ENCODE assay signal across 9 cellular contexts in genomic region chr7:47361746-47362215, GRCh38.
DNase-seq lines count a peak whose midpoint lies in the region; ATAC-seq and TF ChIP-seq lines count a peak whose summit lies in the region.
"Had no signal": no experiment of that assay in that cellular context is flagged by ENCODE, and none has a peak within 500 bp of the region (broad histone marks: within the 10 kb centered on the region; RNA-seq: fewer than 3 reads in every experiment).

No MANE protein-coding gene starts in this region.

- no peaks in the 10 kb centered on the region for H3K27me3 ChIP-seq in neuronal stem cell (ENCODE audit: control insufficient read depth in 3 of 3, insufficient read depth in 3 of 3, low read depth in 1 of 3, low read length in 3 of 3)
- H3K27me3 ChIP-seq: suprapubic skin had no signal

- no peak overlapping the region for H3K14ac ChIP-seq in neuronal stem cell (ENCODE audit: low read length)

- H2AK5ac ChIP-seq in neuronal stem cell (ENCODE audit: low read depth, low read length): no peak overlapping the region

- H3K4me2 ChIP-seq in neuronal stem cell (ENCODE audit: insufficient read depth, low read length, poor library complexity, severe bottlenecking): no peak overlapping the region

- no CpG with 5 or more reads among the region's 4 CpGs for WGBS in neuronal stem cell (ENCODE audit: extremely low coverage in 2 of 2, insufficient read length in 2 of 2, insufficient replicate concordance in 1 of 2), 2 donors

- peaks cover 4 to 10% of the 10 kb centered on the region in 2 donors for H3K4me1 ChIP-seq in neuronal stem cell (ENCODE audit: control insufficient read depth in 2 of 2, insufficient read depth in 1 of 2, low read depth in 1 of 2, low read length in 2 of 2)
- H3K4me1 ChIP-seq: suprapubic skin had no signal

- peaks cover 0 to 5% of the 10 kb centered on the region in 2 donors for H3K9me3 ChIP-seq in neuronal stem cell (replicated peaks in 1 of 2; ENCODE audit: control insufficient read depth in 2 of 2, insufficient read depth in 1 of 2, low read depth in 1 of 2, low read length in 2 of 2)
- H3K9me3 ChIP-seq: suprapubic skin had no signal

- H3K18ac ChIP-seq in neuronal stem cell (ENCODE audit: low read length): no peak overlapping the region

- no peak overlapping the region for H2AFZ ChIP-seq in neuronal stem cell (ENCODE audit: low read length)

- H3K79me1 ChIP-seq in neuronal stem cell (ENCODE audit: low read depth, low read length): peaks cover 10% of the 10 kb centered on the region

- no peak overlapping the region for H3K23ac ChIP-seq in neuronal stem cell (ENCODE audit: low read depth, low read length, poor library complexity)

- H2BK12ac ChIP-seq in neuronal stem cell (ENCODE audit: low read length): no peak overlapping the region

- no peak overlapping the region for H3K27ac ChIP-seq in neuronal stem cell (replicated peaks; ENCODE audit: low read length)

- H4K91ac ChIP-seq in neuronal stem cell (ENCODE audit: low read depth, low read length, poor library complexity): no peak overlapping the region

- DNase-seq in GM12865 (ENCODE audit: low read depth) (peak; percentile 20), NCI-H2107 treated with DMSO at 0.1 percent for 48 hours (lab: John Stamatoyannopoulos, UW; ENCODE audit: unreplicated experiment) (peak; percentile 57), choroid plexus epithelial cell (ENCODE audit: low read depth) (peak; percentile 87), putamen (ENCODE audit: low spot score) (peak; percentile 50), NCI-H128 (lab: John Stamatoyannopoulos, UW; ENCODE audit: unreplicated experiment) (no peak), NOMO-1 (lab: John Stamatoyannopoulos, UW; ENCODE audit: unreplicated experiment in 2 of 2) (no peak), neuronal stem cell (ENCODE audit: low spot score) (no peak)

- H3K4me3 ChIP-seq in GM12865 (ENCODE audit: low read depth, low read length) (no peak overlapping the region), choroid plexus epithelial cell (ENCODE audit: low read depth, low read length) (no peak overlapping the region), neuronal stem cell (ENCODE audit: low read length in 2 of 2) (no peak overlapping the region)
- H3K4me3 ChIP-seq: suprapubic skin had no signal

- no peak overlapping the region for H4K8ac ChIP-seq in neuronal stem cell (ENCODE audit: low read depth, low read length)

- TF ChIP-seq CTCF in GM12865 (IDR thresholded peaks at IDR 0.05; ENCODE audit: insufficient read depth, low read depth, low read length, missing control alignments) (no peak), choroid plexus epithelial cell (conservative IDR thresholded peaks at IDR 0.05; ENCODE audit: low read depth, low read length) (no peak)

- no peak overlapping the region for H2BK5ac ChIP-seq in neuronal stem cell (ENCODE audit: low read length)

- H3K36me3 ChIP-seq in neuronal stem cell (replicated peaks in 1 of 2; ENCODE audit: control insufficient read depth in 2 of 2, insufficient read depth in 2 of 2, low read length in 2 of 2): peaks cover 0 to 5% of the 10 kb centered on the region in 2 donors
- H3K36me3 ChIP-seq: suprapubic skin had no signal

- ATAC-seq in HG02840 (IDR thresholded peaks at IDR 0.05; ENCODE audit: low FRiP score, unreplicated experiment): no peak

- H3K9ac ChIP-seq in neuronal stem cell (ENCODE audit: low read depth, low read length, poor library complexity): no peak overlapping the region

- H3K4ac ChIP-seq in neuronal stem cell (ENCODE audit: low read length): no peak overlapping the region

- H2BK15ac ChIP-seq in neuronal stem cell (ENCODE audit: low read length): no peak overlapping the region

- H2BK120ac ChIP-seq in neuronal stem cell (ENCODE audit: low read depth, low read length): no peak overlapping the region

Comparison
In these comparisons a context has a peak if more than half of its experiments do, and no peak if none do; other contexts are left out.
1. DNase-seq: peak in GM12865 (single experiment), NCI-H2107 treated with DMSO at 0.1 percent for 48 hours (single experiment), choroid plexus epithelial cell (single experiment) and putamen (single experiment); none in NCI-H128 (single experiment), NOMO-1 (0 of 2) and neuronal stem cell (single experiment).